ENCODE assay signal across 11 cellular contexts in the genomic region with DNA sequence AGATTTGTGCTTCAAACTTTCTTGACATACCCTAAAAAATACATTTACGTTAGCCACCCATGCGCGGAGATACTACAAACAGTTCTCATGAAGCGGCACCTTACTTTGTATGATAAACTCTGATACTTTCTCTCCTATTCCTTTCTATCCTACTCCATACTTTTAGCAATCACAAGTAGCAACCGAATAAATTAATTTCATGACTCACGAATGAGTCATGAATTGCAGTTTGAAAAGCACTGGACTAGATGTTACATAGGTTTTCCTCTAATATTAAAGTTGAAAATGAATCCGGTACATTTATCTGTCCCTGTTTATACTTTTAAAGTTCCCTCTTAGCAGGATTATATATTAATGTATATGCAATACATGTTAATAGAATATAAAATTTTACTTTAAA.
DNase-seq lines count a peak whose midpoint lies in the region; ATAC-seq, FAIRE-seq and TF ChIP-seq lines count a peak whose summit lies in the region.
"Had no signal": no experiment of that assay in that cellular context is flagged by ENCODE, and none has a peak within 500 bp of the region (broad histone marks: within the 10 kb centered on the region; RNA-seq: fewer than 3 reads in every experiment).

No MANE protein-coding gene starts in this region.

- peaks cover 61% of the 10 kb centered on the region for H3K4me1 ChIP-seq in mesodermal cell (ENCODE audit: control insufficient read depth, insufficient read depth, low read length, poor library complexity, severe bottlenecking)
- no peaks in the 10 kb centered on the region for H3K4me1 ChIP-seq in OCI-LY7 (ENCODE audit: insufficient read depth, low read length, poor library complexity, severe bottlenecking)

- FAIRE-seq in A204.1 (lab: Jason Lieb, UNC), result peak; percentile 91

- POLR2A ChIA-PET in OCI-LY7 (lab: Charles Lee), result interaction anchor here (0.6 to 0.7 kb wide), 2 partner anchors 13 to 301 kb away, joined by 3 read pairs; no protein-coding TSS in a partner anchor

- H3K79me2 ChIP-seq in OCI-LY7 (ENCODE audit: insufficient read depth, low read depth, low read length), result no peaks in the 10 kb centered on the region
- H3K79me2 ChIP-seq: parathyroid adenoma had no signal

- intact Hi-C loops in OCI-LY7 (cut with micrococcal nuclease; ENCODE audit: unreplicated experiment), result no loop called here

- H3K4me3 ChIP-seq in coronary artery (no peak overlapping the region), mesodermal cell (ENCODE audit: extremely low read depth, insufficient read depth, low read length, poor library complexity, severe bottlenecking) (no peak overlapping the region), OCI-LY7 (ENCODE audit: low read depth, low read length, poor library complexity, severe bottlenecking) (no peak overlapping the region)

- no peak for ATAC-seq in GM18907 (IDR thresholded peaks at IDR 0.05; ENCODE audit: unreplicated experiment)
- ATAC-seq in HG03378 (IDR thresholded peaks at IDR 0.05; ENCODE audit: unreplicated experiment), result no peak
- ATAC-seq: T-helper 17 cell had no signal

- H3K9me3 ChIP-seq in mesodermal cell (ENCODE audit: control insufficient read depth, low read length), result no peaks in the 10 kb centered on the region
- H3K9me3 ChIP-seq in OCI-LY7 (ENCODE audit: low read length), result no peaks in the 10 kb centered on the region

- no peak for TF ChIP-seq CTCF in coronary artery (IDR thresholded peaks at IDR 0.05)
- no peak for TF ChIP-seq CTCF in OCI-LY7 (conservative IDR thresholded peaks at IDR 0.05; ENCODE audit: low read length)

- 96 to 100% methylated on average over 4 of the region's 7 CpGs for WGBS in mesodermal cell (ENCODE audit: insufficient coverage in 2 of 2), 2 experiments

- BruUV-seq in OCI-LY7 (replicated peaks; lab: Mats Ljungman, UMichigan), result no TSS peak

- H3K9me2 ChIP-seq in OCI-LY7 (ENCODE audit: insufficient read depth, low read length), result no peaks in the 10 kb centered on the region

- H3K27ac ChIP-seq in coronary artery, result peak overlapping the region; percentile 42 to 73
- peak overlapping the region; percentile 99 for H3K27ac ChIP-seq in mesodermal cell (ENCODE audit: low read depth, low read length, severe bottlenecking)
- H3K27ac ChIP-seq in OCI-LY7 (ENCODE audit: low read depth, low read length, poor library complexity, severe bottlenecking), result no peak overlapping the region
- H3K27ac ChIP-seq: parathyroid adenoma had no signal

- H3K36me3 ChIP-seq in mesodermal cell (ENCODE audit: control insufficient read depth, insufficient read depth, low read length) (no peaks in the 10 kb centered on the region), OCI-LY7 (ENCODE audit: insufficient read depth, low read length) (no peaks in the 10 kb centered on the region)

- no peaks in the 10 kb centered on the region for H4K20me1 ChIP-seq in OCI-LY7 (ENCODE audit: insufficient read depth, low read length)

- CTCF ChIA-PET in OCI-LY7 (lab: Charles Lee; ENCODE audit: unreplicated experiment), result no interaction called here

- H3K4me2 ChIP-seq in OCI-LY7 (ENCODE audit: low read length), result no peak overlapping the region

- peak; percentile 87 for DNase-seq in M059J (ENCODE audit: low read depth)
- DNase-seq in coronary artery (ENCODE audit: low spot score), result no peak
- DNase-seq in OCI-LY7 (ENCODE audit: low spot score), result no peak
- DNase-seq in inferior parietal cortex (ENCODE audit: extremely low spot score), result no peak
- DNase-seq: NCI-H2171 treated with DMSO at 0.1 percent for 48 hours, T-helper 17 cell had no signal

- H2AFZ ChIP-seq in OCI-LY7 (ENCODE audit: low read length), result no peak overlapping the region
- H2AFZ ChIP-seq: parathyroid adenoma had no signal
